25 cellular contexts compared by ENCODE assay signal in the genomic region with DNA sequence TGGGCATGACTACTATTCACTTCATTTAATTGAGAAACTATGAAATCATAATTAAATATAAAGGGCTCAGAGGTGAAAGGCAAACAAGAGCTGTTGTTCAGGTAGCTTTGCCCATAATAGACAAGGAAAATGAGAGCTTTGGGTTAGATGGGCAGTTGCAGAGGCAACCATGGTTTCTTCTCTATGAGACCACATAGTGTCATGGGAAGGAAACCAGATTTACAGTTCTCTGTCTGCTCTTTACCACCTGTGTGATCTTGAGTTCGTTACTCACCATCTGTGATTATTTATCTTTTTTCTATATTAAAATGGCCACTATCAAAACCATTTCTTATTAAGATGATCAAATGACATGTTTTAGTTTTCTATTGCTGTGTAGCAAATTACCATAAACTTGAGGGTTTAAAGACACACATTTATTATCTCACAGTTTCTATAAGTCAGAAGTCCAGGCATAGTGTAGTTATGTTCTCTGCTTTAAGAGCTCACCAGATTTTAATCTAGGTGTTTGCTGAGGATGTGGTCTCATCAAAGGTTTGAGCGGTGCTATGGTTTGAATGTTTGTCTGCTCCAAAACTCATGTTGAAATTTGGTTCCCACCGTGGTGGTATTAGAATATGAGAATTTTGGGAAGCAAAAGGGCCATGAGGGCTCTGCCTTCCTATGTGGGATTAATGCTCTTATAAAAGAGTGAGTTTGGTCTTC. TPM values are rescaled to one million over a fixed set of nuclear protein-coding genes. Genes with fewer than 3 reads are reported as not detected.
DNase-seq lines count a peak whose midpoint lies in the region; ATAC-seq and TF ChIP-seq lines count a peak whose summit lies in the region.
"Had no signal": no experiment of that assay in that cellular context is flagged by ENCODE, and none has a peak within 500 bp of the region (broad histone marks: within the 10 kb centered on the region; RNA-seq: fewer than 3 reads in every experiment).

No MANE protein-coding gene starts in this region.

- no peaks in the 10 kb centered on the region for H3K9me3 ChIP-seq in KOPT-K1 (ENCODE audit: insufficient read depth, low read length, poor library complexity, severe bottlenecking)
- no peaks in the 10 kb centered on the region for H3K9me3 ChIP-seq in naive thymus-derived CD4-positive, alpha-beta T cell (ENCODE audit: control insufficient read depth in 2 of 3, low read length in 3 of 3)
- H3K9me3 ChIP-seq: SK-N-SH had no signal

- no peak overlapping the region for H3K4me3 ChIP-seq in naive thymus-derived CD4-positive, alpha-beta T cell (ENCODE audit: low read length)
- H3K4me3 ChIP-seq: lung had no signal

- peaks cover 59 to 63% of the 10 kb centered on the region in 2 donors for H3K4me1 ChIP-seq in naive thymus-derived CD4-positive, alpha-beta T cell (ENCODE audit: control insufficient read depth in 2 of 2, insufficient read depth in 2 of 2, low read length in 2 of 2)

- H3K27me3 Mint-ChIP-seq in activated T-helper 2 cell treated with anti-CD3 and anti-CD28 coated beads, Interferon-gamma antibody, Interleukin-2, Interleukin-4, amounts not matched to agents 10 μg/mL and 5 μg/mL and 100 μg/mL, durations not matched to agents 14 hours and 24 hours and 36 hours (ENCODE audit: low read depth) = no peaks in the 10 kb centered on the region
- no peaks in the 10 kb centered on the region for H3K27me3 Mint-ChIP-seq in naive thymus-derived CD4-positive, alpha-beta T cell
- H3K27me3 Mint-ChIP-seq in osteocyte (ENCODE audit: unreplicated experiment) = peaks cover 29% of the 10 kb centered on the region

- H3K36me3 Mint-ChIP-seq in activated T-helper 2 cell treated with anti-CD3 and anti-CD28 coated beads, Interferon-gamma antibody, Interleukin-2, Interleukin-4, amounts not matched to agents 10 μg/mL and 5 μg/mL and 100 μg/mL, durations not matched to agents 14 hours and 24 hours and 36 hours (ENCODE audit: low read depth) = peaks cover 84% of the 10 kb centered on the region
- peaks cover 3 to 53% (median 25%) of the 10 kb centered on the region in 5 donors for H3K36me3 Mint-ChIP-seq in naive thymus-derived CD4-positive, alpha-beta T cell
- no peaks in the 10 kb centered on the region for H3K36me3 Mint-ChIP-seq in osteocyte (ENCODE audit: unreplicated experiment)
- H3K36me3 Mint-ChIP-seq: brain had no signal

- no peak for DNase-seq in activated CD4-positive, CD25-positive, alpha-beta regulatory T cell (lab: John Stamatoyannopoulos, UW)
- DNase-seq in activated T-helper 2 cell treated with anti-CD3 and anti-CD28 coated beads, Interferon-gamma antibody, Interleukin-2, Interleukin-4, amounts not matched to agents 10 μg/mL and 5 μg/mL and 100 μg/mL, durations not matched to agents 14 hours and 24 hours and 36 hours (ENCODE audit: low spot score) = no peak
- peak in 7 of 9 donors; percentile 41 to 73 (median 61) for DNase-seq in naive thymus-derived CD4-positive, alpha-beta T cell
- DNase-seq in NCI-H2171 treated with DMSO at 0.1 percent for 48 hours (lab: John Stamatoyannopoulos, UW) (no peak), osteocyte (ENCODE audit: extremely low spot score, unreplicated experiment) (no peak), germinal center (ENCODE audit: low spot score) (no peak)
- DNase-seq: activated gamma-delta T cell treated with Interleukin-2 at 50 U/mL for 16 hours, AML-193, Calu3, GOT3, hippocampal formation, islet precursor cell, KG1, NCI-H2081, NCI-H510A, RPMI8226, SK-N-SH had no signal

- H3K27ac Mint-ChIP-seq in activated T-helper 2 cell treated with anti-CD3 and anti-CD28 coated beads, Interferon-gamma antibody, Interleukin-2, Interleukin-4, amounts not matched to agents 10 μg/mL and 5 μg/mL and 100 μg/mL, durations not matched to agents 14 hours and 24 hours and 36 hours = peak overlapping the region; percentile 17
- peak overlapping the region in 8 of 9 donors; percentile 65 to 92 (median 84) for H3K27ac Mint-ChIP-seq in naive thymus-derived CD4-positive, alpha-beta T cell
- H3K27ac Mint-ChIP-seq in osteocyte (ENCODE audit: unreplicated experiment) = no peak overlapping the region
- H3K27ac Mint-ChIP-seq: brain had no signal

- H3K27me3 ChIP-seq in naive thymus-derived CD4-positive, alpha-beta T cell (ENCODE audit: control insufficient read depth in 2 of 2, insufficient read depth in 2 of 2, low read length in 2 of 2) = no peaks in the 10 kb centered on the region

- no peaks in the 10 kb centered on the region for H3K9me3 Mint-ChIP-seq in activated T-helper 2 cell treated with anti-CD3 and anti-CD28 coated beads, Interferon-gamma antibody, Interleukin-2, Interleukin-4, amounts not matched to agents 10 μg/mL and 5 μg/mL and 100 μg/mL, durations not matched to agents 14 hours and 24 hours and 36 hours
- no peaks in the 10 kb centered on the region for H3K9me3 Mint-ChIP-seq in naive thymus-derived CD4-positive, alpha-beta T cell
- no peaks in the 10 kb centered on the region for H3K9me3 Mint-ChIP-seq in osteocyte (ENCODE audit: unreplicated experiment)

- intact Hi-C loops in activated T-helper 2 cell treated with anti-CD3 and anti-CD28 coated beads, Interferon-gamma antibody, Interleukin-2, Interleukin-4, amounts not matched to agents 10 μg/mL and 5 μg/mL and 100 μg/mL, durations not matched to agents 14 hours and 24 hours and 36 hours (cut with micrococcal nuclease) = no loop called here
- intact Hi-C loops in naive thymus-derived CD4-positive, alpha-beta T cell (cut with micrococcal nuclease) = loop anchor here in 1 of 2 donors (1.0 to 2.0 kb wide), 3 partner anchors 8 to 23 kb away; no protein-coding TSS in a partner anchor

- POLR2A ChIA-PET in naive thymus-derived CD4-positive, alpha-beta T cell (lab: Charles Lee) = interaction anchor here (0.5 to 10.0 kb wide), 7 partner anchors 11 to 122 kb away, joined by 3 to 76 read pairs (median 4); partner anchors contain the start of gene TAF10

- no peaks in the 10 kb centered on the region for H3K36me3 ChIP-seq in KOPT-K1 (ENCODE audit: insufficient read depth, low read length)
- H3K36me3 ChIP-seq in naive thymus-derived CD4-positive, alpha-beta T cell (ENCODE audit: control insufficient read depth in 2 of 3, insufficient read depth in 3 of 3, low read length in 3 of 3) = peaks cover 0 to 17% (median 5%) of the 10 kb centered on the region in 3 experiments

- peak; percentile 58 to 64 for ATAC-seq in activated CD4-positive, CD25-positive, alpha-beta regulatory T cell treated with anti-CD3 and anti-CD28 coated beads, Interleukin-2, amount 50 U/mL, for 24 hours
- peak; percentile 84 for ATAC-seq in naive thymus-derived CD4-positive, alpha-beta T cell

- TF ChIP-seq CTCF in osteocyte (IDR thresholded peaks at IDR 0.05) = no peak

- H3K27ac ChIP-seq in KOPT-K1 (ENCODE audit: low read depth, low read length, poor library complexity, severe bottlenecking) = peak overlapping the region; percentile 51
- peak overlapping the region; percentile 44 for H3K27ac ChIP-seq in naive thymus-derived CD4-positive, alpha-beta T cell (ENCODE audit: low read depth, low read length)
- H3K27ac ChIP-seq: 22Rv1 had no signal

- peaks cover 52% of the 10 kb centered on the region for H3K4me1 Mint-ChIP-seq in activated T-helper 2 cell treated with anti-CD3 and anti-CD28 coated beads, Interferon-gamma antibody, Interleukin-2, Interleukin-4, amounts not matched to agents 10 μg/mL and 5 μg/mL and 100 μg/mL, durations not matched to agents 14 hours and 24 hours and 36 hours (ENCODE audit: low read depth)
- H3K4me1 Mint-ChIP-seq in naive thymus-derived CD4-positive, alpha-beta T cell = peaks cover 45 to 95% (median 73%) of the 10 kb centered on the region in 7 donors
- H3K4me1 Mint-ChIP-seq in osteocyte (ENCODE audit: unreplicated experiment) = no peaks in the 10 kb centered on the region

- no peak overlapping the region for H3K4me3 Mint-ChIP-seq in activated T-helper 2 cell treated with anti-CD3 and anti-CD28 coated beads, Interferon-gamma antibody, Interleukin-2, Interleukin-4, amounts not matched to agents 10 μg/mL and 5 μg/mL and 100 μg/mL, durations not matched to agents 14 hours and 24 hours and 36 hours (ENCODE audit: low read depth)
- peak overlapping the region; percentile 19 to 90 (median 71) for H3K4me3 Mint-ChIP-seq in naive thymus-derived CD4-positive, alpha-beta T cell
- H3K4me3 Mint-ChIP-seq in osteocyte (ENCODE audit: unreplicated experiment) = no peak overlapping the region
- H3K4me3 Mint-ChIP-seq: brain had no signal

- CTCF ChIA-PET in naive thymus-derived CD4-positive, alpha-beta T cell (lab: Charles Lee) = interaction anchor here (0.7 to 17.2 kb wide), 6 partner anchors 10 to 203 kb away, joined by 3 to 425 read pairs (median 4); no protein-coding TSS in a partner anchor

RNA-seq across cellular contexts. Expression of gene OR2AG2, which starts 38.3 kb away (rescaled TPM):
- total RNA-seq in activated T-helper 2 cell treated with anti-CD3 and anti-CD28 coated beads, Interferon-gamma antibody, Interleukin-2, Interleukin-4, amounts not matched to agents 10 μg/mL and 5 μg/mL and 100 μg/mL, durations not matched to agents 14 hours and 24 hours and 36 hours = 0.34 and 0.60 TPM in 2 replicates
- total RNA-seq in naive thymus-derived CD4-positive, alpha-beta T cell = under 1 TPM in 1 of 5 experiments, not detected in 4; 0.15 TPM
- not detected for polyA plus RNA-seq in naive thymus-derived CD4-positive, alpha-beta T cell
- total RNA-seq in osteocyte = 0.08 TPM in 1 of 2 replicates, not detected in the other
- total RNA-seq: Calu3, myocyte had no signal
- polyA plus RNA-seq: SK-N-SH had no signal

RNA-seq across cellular contexts. Expression of gene OR2AG1, which starts 49.3 kb away (rescaled TPM):
- not detected in 2 replicates for total RNA-seq in activated T-helper 2 cell treated with anti-CD3 and anti-CD28 coated beads, Interferon-gamma antibody, Interleukin-2, Interleukin-4, amounts not matched to agents 10 μg/mL and 5 μg/mL and 100 μg/mL, durations not matched to agents 14 hours and 24 hours and 36 hours
- total RNA-seq in naive thymus-derived CD4-positive, alpha-beta T cell = not detected
- not detected for polyA plus RNA-seq in naive thymus-derived CD4-positive, alpha-beta T cell
- total RNA-seq in osteocyte = not detected in 2 replicates
- total RNA-seq: Calu3, fibroblast of villous mesenchyme, lung, myocyte, ureter had no signal
- polyA plus RNA-seq: lung, SK-N-SH had no signal

RNA-seq across cellular contexts. Expression of gene MRPL17, which starts 50.3 kb away (rescaled TPM):
- total RNA-seq in activated T-helper 2 cell treated with anti-CD3 and anti-CD28 coated beads, Interferon-gamma antibody, Interleukin-2, Interleukin-4, amounts not matched to agents 10 μg/mL and 5 μg/mL and 100 μg/mL, durations not matched to agents 14 hours and 24 hours and 36 hours = 103 and 108 TPM in 2 replicates
- total RNA-seq in naive thymus-derived CD4-positive, alpha-beta T cell = 10 to 100 TPM in 4 of 5 experiments, 1 to 10 TPM in 1; 10.0 to 70.3 (median 26.4) TPM
- polyA plus RNA-seq in naive thymus-derived CD4-positive, alpha-beta T cell = 10 to 100 TPM; 21.6 to 33.4 TPM
- 47.8 and 49.8 TPM in 2 replicates for total RNA-seq in osteocyte

Comparison
In these comparisons a context has a peak if more than half of its experiments do, and no peak if none do; other contexts are left out.
1. DNase-seq: peak in naive thymus-derived CD4-positive, alpha-beta T cell (7 of 9); none in activated CD4-positive, CD25-positive, alpha-beta regulatory T cell (0 of 4), activated T-helper 2 cell treated with anti-CD3 and anti-CD28 coated beads, Interferon-gamma antibody, Interleukin-2, Interleukin-4, amounts not matched to agents 10 μg/mL and 5 μg/mL and 100 μg/mL, durations not matched to agents 14 hours and 24 hours and 36 hours (single experiment), NCI-H2171 treated with DMSO at 0.1 percent for 48 hours (single experiment), osteocyte (single experiment) and germinal center (single experiment).
2. H3K4me3 Mint-ChIP-seq: peak in naive thymus-derived CD4-positive, alpha-beta T cell (10 of 10); none in activated T-helper 2 cell treated with anti-CD3 and anti-CD28 coated beads, Interferon-gamma antibody, Interleukin-2, Interleukin-4, amounts not matched to agents 10 μg/mL and 5 μg/mL and 100 μg/mL, durations not matched to agents 14 hours and 24 hours and 36 hours (single experiment) and osteocyte (single experiment).